ENCODE assay signal across 8 cellular contexts in genomic region chrX:16882702-16883486, GRCh38. TPM values are rescaled to one million over a fixed set of nuclear protein-coding genes. Genes with fewer than 3 reads are reported as not detected.
DNase-seq lines count a peak whose midpoint lies in the region; ATAC-seq and TF ChIP-seq lines count a peak whose summit lies in the region.

No MANE protein-coding gene starts in this region.

- H3F3A ChIP-seq in SK-N-SH (replicated peaks; ENCODE audit: insufficient read depth): no peaks in the 10 kb centered on the region

- peak; percentile 71 for DNase-seq in DND-41
- DNase-seq in H4 (ENCODE audit: low spot score): peak; percentile 58
- peak; percentile 75 for DNase-seq in NB4 (ENCODE audit: low read depth)
- DNase-seq in SK-N-SH: peak; percentile 70
- DNase-seq in activated naive CD4-positive, alpha-beta T cell treated with anti-CD3 and anti-CD28 coated beads, Interleukin-2, amount 50 U/mL, for 72 hours (ENCODE audit: low spot score in 2 of 2): peak; percentile 59 to 62
- peak; percentile 59 for DNase-seq in globus pallidus (ENCODE audit: low spot score)
- DNase-seq in occipital lobe (lab: John Stamatoyannopoulos, UW): peak; percentile 22
- peak; percentile 50 to 72 for DNase-seq in tibial nerve (ENCODE audit: low spot score in 2 of 2)

- peak overlapping the region; percentile 21 to 56; a peak in 3 of 4 replicates for H3K4me3 ChIP-seq in DND-41 (ENCODE audit: low read depth in 1 of 2, low read length in 2 of 2)
- H3K4me3 ChIP-seq in NB4 (ENCODE audit: low read depth, low read length): peak overlapping the region; percentile 63
- H3K4me3 ChIP-seq in SK-N-SH (ENCODE audit: low read depth in 2 of 2, low read length in 1 of 2): peak overlapping the region; percentile 51 to 59
- H3K4me3 ChIP-seq in tibial nerve: peak overlapping the region; percentile 25 to 53 (median 42)

- POLR2A ChIA-PET in SK-N-SH (lab: Yijun Ruan, JAX): interaction anchor here (0.5 to 1.4 kb wide), 6 partner anchors 12 to 176 kb away, joined by 3 to 8 read pairs (median 4); partner anchors contain the start of gene REPS2

- no peaks in the 10 kb centered on the region for H4K20me1 ChIP-seq in DND-41 (ENCODE audit: insufficient read depth, low read length)
- H4K20me1 ChIP-seq in SK-N-SH (ENCODE audit: insufficient read depth): no peaks in the 10 kb centered on the region

- WGBS in SK-N-SH (ENCODE audit: low lambda C conversion rate): 2% methylated on average over 17 of the region's 27 CpGs
- 1 to 19% methylated on average over 11 to 27 of the region's 27 CpGs for WGBS in tibial nerve, 2 donors

- H3K27ac ChIP-seq in DND-41 (ENCODE audit: low read length) (peak overlapping the region; percentile 67), SK-N-SH (ENCODE audit: low read depth in 2 of 2, low read length in 1 of 2) (peak overlapping the region; percentile 43 to 85; a peak in 3 of 4 replicates), tibial nerve (peak overlapping the region; percentile 35 to 75 (median 73))

- H3K4me1 ChIP-seq in DND-41 (ENCODE audit: insufficient read depth, low read length) (peaks cover 20% of the 10 kb centered on the region), SK-N-SH (ENCODE audit: control insufficient read depth in 1 of 2, insufficient read depth in 2 of 2, low read depth in 1 of 2, low read length in 1 of 2) (peaks cover 0 to 3% of the 10 kb centered on the region in 2 experiments; a peak in 1 of 4 replicates), tibial nerve (no peaks in the 10 kb centered on the region)

- TF ChIP-seq POLR2A in NB4 (IDR thresholded peaks at IDR 0.05; ENCODE audit: extremely low read depth, insufficient read length) (peak; percentile 35), tibial nerve (IDR thresholded peaks at IDR 0.05) (no peak)

- TF ChIP-seq EP300 in SK-N-SH (IDR thresholded peaks at IDR 0.05; ENCODE audit: borderline replicate concordance in 1 of 2, low read depth in 1 of 2, low read length in 1 of 2) (no peak), tibial nerve (IDR thresholded peaks at IDR 0.05) (peak in 1 of 2 donors; percentile 6)

- peak; percentile 71 for TF ChIP-seq RAD21 in SK-N-SH (IDR thresholded peaks at IDR 0.05; ENCODE audit: low read length)

- H3K36me3 ChIP-seq in DND-41 (ENCODE audit: insufficient read depth, low read length) (no peaks in the 10 kb centered on the region), SK-N-SH (replicated peaks in 1 of 2; ENCODE audit: control insufficient read depth in 1 of 2, insufficient read depth in 2 of 2, low read length in 1 of 2) (no peaks in the 10 kb centered on the region), tibial nerve (no peaks in the 10 kb centered on the region)

- no peaks in the 10 kb centered on the region for H3K36me3 Mint-ChIP-seq in activated naive CD4-positive, alpha-beta T cell treated with anti-CD3 and anti-CD28 coated beads, Interleukin-2, amount 50 U/mL, for 72 hours

- CTCF ChIA-PET in SK-N-SH (lab: Yijun Ruan, JAX): interaction anchor here (0.6 to 4.0 kb wide), 39 partner anchors 10 to 736 kb away, joined by 3 to 42 read pairs (median 4); partner anchors contain the start of gene RBBP7

- H3K9ac ChIP-seq in DND-41 (ENCODE audit: low read depth, low read length) (peak overlapping the region; percentile 53), SK-N-SH (peak overlapping the region; percentile 36; the same call in 1 of the 2 replicates)

- peak; percentile 85 for ATAC-seq in DND-41 (ENCODE audit: insufficient read depth, low read depth)
- peak; percentile 83 to 87 for ATAC-seq in activated naive CD4-positive, alpha-beta T cell treated with anti-CD3 and anti-CD28 coated beads, Interleukin-2, amount 50 U/mL, for 72 hours

- no peaks in the 10 kb centered on the region for H3K79me2 ChIP-seq in DND-41 (ENCODE audit: insufficient read depth, low read length)
- H3K79me2 ChIP-seq in SK-N-SH (ENCODE audit: insufficient read depth): no peaks in the 10 kb centered on the region; the same call in 1 of the 2 replicates

- H2AFZ ChIP-seq in DND-41 (ENCODE audit: low read depth, low read length): peak overlapping the region; percentile 66
- H2AFZ ChIP-seq in SK-N-SH (ENCODE audit: low read depth): peak overlapping the region; percentile 91

- no peaks in the 10 kb centered on the region for H3K9me3 Mint-ChIP-seq in activated naive CD4-positive, alpha-beta T cell treated with anti-CD3 and anti-CD28 coated beads, Interleukin-2, amount 50 U/mL, for 72 hours

- H3K27me3 ChIP-seq in DND-41 (ENCODE audit: insufficient read depth, low read length, poor library complexity): no peaks in the 10 kb centered on the region
- no peaks in the 10 kb centered on the region; the same call in 1 of the 2 replicates for H3K27me3 ChIP-seq in SK-N-SH (ENCODE audit: insufficient read depth)
- H3K27me3 ChIP-seq in tibial nerve: peaks cover 0 to 46% of the 10 kb centered on the region in 2 donors

- H3K27ac Mint-ChIP-seq in activated naive CD4-positive, alpha-beta T cell treated with anti-CD3 and anti-CD28 coated beads, Interleukin-2, amount 50 U/mL, for 72 hours: peak overlapping the region; percentile 29 to 75

- peak; percentile 74 for TF ChIP-seq CTCF in DND-41 (IDR thresholded peaks at IDR 0.05; ENCODE audit: borderline replicate concordance, extremely low read depth, low read length, poor library complexity, severe bottlenecking)
- peak; percentile 54 for TF ChIP-seq CTCF in NB4 (IDR thresholded peaks at IDR 0.05; ENCODE audit: low read depth, low read length)
- TF ChIP-seq CTCF in SK-N-SH (IDR thresholded peaks at IDR 0.05): peak; percentile 87
- TF ChIP-seq CTCF in tibial nerve (IDR thresholded peaks at IDR 0.05): peak; percentile 42 to 60 (median 52)

- H3K9me3 ChIP-seq in DND-41 (ENCODE audit: insufficient read depth, low read length, severe bottlenecking) (no peaks in the 10 kb centered on the region), SK-N-SH (no peaks in the 10 kb centered on the region), tibial nerve (no peaks in the 10 kb centered on the region)

- H3K4me2 ChIP-seq in DND-41 (ENCODE audit: insufficient read depth, low read length): peak overlapping the region; percentile 74
- peak overlapping the region; percentile 73 for H3K4me2 ChIP-seq in SK-N-SH

- no peaks in the 10 kb centered on the region for H3K9me2 ChIP-seq in SK-N-SH

TF ChIP-seq in SK-N-SH, 30 proteins besides CTCF, POLR2A, EP300 and RAD21:
- TF ChIP-seq TEAD4 (IDR thresholded peaks at IDR 0.05; ENCODE audit: borderline replicate concordance, insufficient read depth) (no peak), SMC3 (IDR thresholded peaks at IDR 0.05; ENCODE audit: low read depth, low read length) (peak; percentile 69), MAX (IDR thresholded peaks at IDR 0.05; ENCODE audit: low read depth) (no peak), NRF1 (IDR thresholded peaks at IDR 0.05; ENCODE audit: low read depth, low read length) (peak; percentile 54)

RNA-seq across cellular contexts. Expression of gene RBBP7, which starts 12.7 kb away (rescaled TPM):
- total RNA-seq in H4 (2014; rRNA removed; shearing (Covaris generic)): 165 and 175 TPM in 2 replicates
- 172 and 198 TPM in 2 replicates for polyA plus RNA-seq in SK-N-SH (2012; rRNA removed)
- polyA plus RNA-seq in SK-N-SH (2012; cell fraction: cytosol; rRNA removed): 195 and 207 TPM in 2 replicates
- polyA plus RNA-seq in SK-N-SH (2012; cell fraction: nucleus; rRNA removed): 166 and 203 TPM in 2 replicates
- 100 to 1,000 TPM; 185 to 197 TPM for total RNA-seq in activated naive CD4-positive, alpha-beta T cell treated with anti-CD3 and anti-CD28 coated beads, Interleukin-2, amount 50 U/mL, for 72 hours
- total RNA-seq in occipital lobe (60.8 TPM), tibial nerve (10 to 100 TPM; 69.7 to 85.5 (median 79.2) TPM)

Comparison
In these comparisons a context has a peak if more than half of its experiments do, and no peak if none do; other contexts are left out.
1. Peak in every context shown above with its lines: DNase-seq, ATAC-seq, H3K4me3 ChIP-seq and H3K27ac ChIP-seq.
2. DNase-seq: peak in every context shown above with its lines; median percentile 75 in NB4; 71 in DND-41; 70 in SK-N-SH; 61 in tibial nerve; 60 in activated naive CD4-positive, alpha-beta T cell treated with anti-CD3 and anti-CD28 coated beads, Interleukin-2, amount 50 U/mL, for 72 hours; 59 in globus pallidus; 58 in H4; 22 in occipital lobe.